ENCODE assay signal across 1 cellular context in genomic region chr6:113856011-113856551, GRCh38.
TF ChIP-seq lines count a peak whose summit lies in the region.

No MANE protein-coding gene starts in this region.

TF ChIP-seq in GM12878, 131 proteins besides CTCF, POLR2A, EP300 and RAD21:
- no peak for TF ChIP-seq ELK1 (IDR thresholded peaks at IDR 0.05; ENCODE audit: low read depth, low read length)
- peak; percentile 1; the same call in 1 of the 2 replicates for TF ChIP-seq CREB1 (IDR thresholded peaks at IDR 0.05; ENCODE audit: low read depth)
- TF ChIP-seq POLR2AphosphoS5 (IDR thresholded peaks at IDR 0.05; ENCODE audit: low read length) = 0 out of 2 replicates have a peak, but pooled peaks have one; percentile 11
- TF ChIP-seq YY1 (IDR thresholded peaks at IDR 0.05; ENCODE audit: low read depth, low read length) = 0 out of 2 replicates have a peak, but pooled peaks have one; percentile 14
- TF ChIP-seq IKZF1 (conservative IDR thresholded peaks at IDR 0.05) = 0 out of 2 replicates have a peak, but pooled peaks have one; percentile 11
